In the genomic region with DNA sequence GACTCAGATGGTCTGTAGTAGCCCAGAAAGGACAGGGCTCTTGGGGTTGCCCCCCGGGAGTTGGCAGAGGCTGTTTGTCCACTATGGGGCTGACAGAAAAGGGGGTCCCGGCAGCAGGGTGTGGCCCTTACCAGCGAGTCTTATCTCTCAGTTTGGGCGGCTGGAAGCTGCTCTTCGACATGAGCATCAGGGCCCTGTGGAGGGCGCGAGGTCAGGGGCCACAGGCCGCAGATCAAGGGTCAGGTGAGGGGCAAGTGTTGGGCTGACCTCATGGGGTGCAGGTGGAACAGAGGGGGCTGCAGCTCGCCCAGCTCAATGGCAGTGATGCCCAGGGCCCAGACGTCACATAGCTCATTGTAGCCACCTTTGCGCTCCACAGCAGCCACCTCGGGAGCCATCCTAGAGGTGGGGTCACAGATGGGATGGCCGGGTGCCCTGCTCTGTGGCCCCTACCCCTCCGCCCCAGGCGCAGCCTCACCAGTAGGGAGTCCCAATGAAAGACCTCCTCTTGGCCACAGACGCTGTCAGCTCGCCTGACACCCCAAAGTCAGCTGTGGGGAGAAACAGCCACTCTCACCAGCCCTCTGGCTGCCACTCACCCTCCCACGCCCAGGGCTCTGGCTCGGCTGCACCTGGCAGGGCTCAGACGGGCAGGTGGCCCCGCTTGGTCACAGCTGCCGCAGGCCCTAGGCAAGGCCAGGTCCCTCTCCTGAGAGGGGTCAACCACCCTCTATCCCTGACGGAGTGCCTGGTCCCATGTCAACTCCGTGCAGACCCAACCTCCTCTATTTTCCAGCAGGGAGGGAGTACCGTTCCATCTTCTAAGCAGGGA, we compare ENCODE assay signal across 10 cellular contexts. TPM values are rescaled to one million over a fixed set of nuclear protein-coding genes. Genes with fewer than 3 reads are reported as not detected.
A peak's percentile ranks its signal among the peaks of the same experiment; 100 is the strongest.
DNase-seq lines count a peak whose midpoint lies in the region; FAIRE-seq and TF ChIP-seq lines count a peak whose summit lies in the region.
"Had no signal": no experiment of that assay in that cellular context is flagged by ENCODE, and none has a peak within 500 bp of the region (broad histone marks: within the 10 kb centered on the region; RNA-seq: fewer than 3 reads in every experiment).

No MANE protein-coding gene starts in this region.

- peaks cover 78% of the 10 kb centered on the region for H3K36me3 Mint-ChIP-seq in activated T-cell treated with anti-CD3 and anti-CD28 coated beads, Interleukin-2, amount 50 U/mL, for 24 hours (ENCODE audit: low read depth)

- peak overlapping the region; percentile 86 for H3K27ac Mint-ChIP-seq in activated T-cell treated with anti-CD3 and anti-CD28 coated beads, Interleukin-2, amount 50 U/mL, for 24 hours

- no peaks in the 10 kb centered on the region for H3K9me3 ChIP-seq in Peyer's patch
- no peaks in the 10 kb centered on the region for H3K9me3 ChIP-seq in kidney (ENCODE audit: control insufficient read depth in 1 of 2, low read length in 2 of 2)
- no peaks in the 10 kb centered on the region for H3K9me3 ChIP-seq in stomach smooth muscle (ENCODE audit: control insufficient read depth in 2 of 2, low read length in 2 of 2)

- H3K36me3 ChIP-seq in Peyer's patch = peaks cover 0 to 29% (median 0%) of the 10 kb centered on the region in 3 donors
- peaks cover 0 to 2% of the 10 kb centered on the region in 2 donors for H3K36me3 ChIP-seq in kidney (ENCODE audit: control insufficient read depth in 1 of 2, insufficient read depth in 2 of 2, low read length in 2 of 2)
- H3K36me3 ChIP-seq in stomach smooth muscle (ENCODE audit: control insufficient read depth in 2 of 2, insufficient read depth in 2 of 2, low read length in 2 of 2) = peaks cover 15 to 35% of the 10 kb centered on the region in 2 donors

- H3K27ac ChIP-seq in Peyer's patch (peak overlapping the region in 3 of 4 donors; percentile 60 to 96 (median 79)), kidney (ENCODE audit: low read depth in 2 of 2, low read length in 2 of 2) (no peak overlapping the region), stomach smooth muscle (ENCODE audit: low read length) (peak overlapping the region; percentile 58)

- intact Hi-C loops in kidney (cut with DNase I) = no loop called here

- no peak for TF ChIP-seq POLR2A in Peyer's patch (IDR thresholded peaks at IDR 0.05)

- H3K9ac ChIP-seq in kidney (ENCODE audit: low read length in 2 of 2) (no peak overlapping the region), stomach smooth muscle (ENCODE audit: low read length in 2 of 2) (no peak overlapping the region)

- no peaks in the 10 kb centered on the region for H3K9me3 Mint-ChIP-seq in activated T-cell treated with anti-CD3 and anti-CD28 coated beads, Interleukin-2, amount 50 U/mL, for 24 hours

- H3K4me1 Mint-ChIP-seq in activated T-cell treated with anti-CD3 and anti-CD28 coated beads, Interleukin-2, amount 50 U/mL, for 24 hours (ENCODE audit: low read depth) = peaks cover 33% of the 10 kb centered on the region

- H3K4me3 Mint-ChIP-seq in activated T-cell treated with anti-CD3 and anti-CD28 coated beads, Interleukin-2, amount 50 U/mL, for 24 hours = peak overlapping the region; percentile 83

- peak overlapping the region in 1 of 4 donors; percentile 85 for H3K4me3 ChIP-seq in Peyer's patch
- no peak overlapping the region for H3K4me3 ChIP-seq in kidney (ENCODE audit: low read length in 2 of 2)
- H3K4me3 ChIP-seq in stomach smooth muscle (ENCODE audit: low read length in 2 of 2) = no peak overlapping the region

- TF ChIP-seq CTCF in Peyer's patch (IDR thresholded peaks at IDR 0.05) (no peak), kidney (IDR thresholded peaks at IDR 0.05; ENCODE audit: borderline replicate concordance, extremely low read depth, insufficient read depth) (no peak)

- H3K4me1 ChIP-seq in Peyer's patch (peaks cover 0 to 29% (median 20%) of the 10 kb centered on the region in 4 donors), kidney (ENCODE audit: control insufficient read depth in 1 of 2, insufficient read depth in 1 of 2, low read depth in 1 of 2, low read length in 2 of 2) (peaks cover 9 to 12% of the 10 kb centered on the region in 2 donors), stomach smooth muscle (ENCODE audit: control insufficient read depth, insufficient read depth, low read length) (peaks cover 25% of the 10 kb centered on the region)

- H3K27me3 Mint-ChIP-seq in activated T-cell treated with anti-CD3 and anti-CD28 coated beads, Interleukin-2, amount 50 U/mL, for 24 hours = no peaks in the 10 kb centered on the region

- H3K27me3 ChIP-seq in Peyer's patch (no peaks in the 10 kb centered on the region), stomach smooth muscle (ENCODE audit: control insufficient read depth in 1 of 2, insufficient read depth in 2 of 2, low read length in 2 of 2) (no peaks in the 10 kb centered on the region)

- DNase-seq in activated T-cell treated with anti-CD3 and anti-CD28 coated beads, Interleukin-2, amount 50 U/mL, for 24 hours = no peak
- DNase-seq in activated T-cell treated with anti-CD3 and anti-CD28 coated beads for 4 hours (no peak), Peyer's patch (peak in 1 of 3 donors; percentile 47), kidney (peak; percentile 75), T-helper 9 cell (no peak), SIG-M5 treated with dmso at 0.1 percent for 504 hours (lab: John Stamatoyannopoulos, UW; ENCODE audit: unreplicated experiment) (no peak), NCI-H2171 treated with DMSO at 0.1 percent for 48 hours (lab: John Stamatoyannopoulos, UW) (no peak)
- DNase-seq: activated CD4-positive, alpha-beta T cell treated with anti-CD3 and anti-CD28 coated beads for 48 hours; NCI-H2029 treated with DMSO at 0.1 percent for 48 hours had no signal

- FAIRE-seq in kidney (lab: Jason Lieb, UNC) = no peak

RNA-seq across cellular contexts. Expression of a gene that starts 2.2 kb away (rescaled TPM):
- total RNA-seq in Peyer's patch = 10 to 100 TPM in 3 of 4 donors, 1 to 10 TPM in 1; 3.3 to 34.7 (median 20.3) TPM
- 12.5 TPM for total RNA-seq in kidney
- 15.4 TPM for polyA plus RNA-seq in kidney (ENCODE audit: insufficient read depth, low read depth, low replicate concordance)

RNA-seq across cellular contexts. Expression of a gene that starts 9.5 kb away (rescaled TPM):
- total RNA-seq in Peyer's patch (10 to 100 TPM; 20.3 to 47.0 (median 31.9) TPM), kidney (20.9 TPM)
- 24.0 TPM for polyA plus RNA-seq in kidney (ENCODE audit: insufficient read depth, low read depth, low replicate concordance)

RNA-seq across cellular contexts. Expression of a gene that starts 22.5 kb away (rescaled TPM):
- total RNA-seq in Peyer's patch = 100 to 1,000 TPM; 247 to 621 (median 392) TPM
- total RNA-seq in kidney = 320 TPM
- polyA plus RNA-seq in kidney (ENCODE audit: insufficient read depth, low read depth, low replicate concordance) = 87.5 TPM

RNA-seq across cellular contexts. Expression of a gene that starts 41.1 kb away (rescaled TPM):
- 1 to 10 TPM in 3 of 4 donors, not detected in 1; 2.4 to 5.0 (median 2.5) TPM for total RNA-seq in Peyer's patch
- total RNA-seq in kidney = 8.6 TPM
- polyA plus RNA-seq in kidney (ENCODE audit: insufficient read depth, low read depth, low replicate concordance) = 2.5 TPM

RNA-seq across cellular contexts. Expression of a gene that starts 43.6 kb away (rescaled TPM):
- total RNA-seq in Peyer's patch (10 to 100 TPM; 25.6 to 78.6 (median 52.1) TPM), kidney (20.7 TPM)
- polyA plus RNA-seq in kidney (ENCODE audit: insufficient read depth, low read depth, low replicate concordance) = 4.5 TPM

Comparison
In these comparisons a context has a peak if more than half of its experiments do, and no peak if none do; other contexts are left out.
1. H3K27ac ChIP-seq: peak in Peyer's patch (3 of 4) and stomach smooth muscle (single experiment); none in kidney (0 of 2).